ENCODE assay signal across 11 cellular contexts in the genomic region with DNA sequence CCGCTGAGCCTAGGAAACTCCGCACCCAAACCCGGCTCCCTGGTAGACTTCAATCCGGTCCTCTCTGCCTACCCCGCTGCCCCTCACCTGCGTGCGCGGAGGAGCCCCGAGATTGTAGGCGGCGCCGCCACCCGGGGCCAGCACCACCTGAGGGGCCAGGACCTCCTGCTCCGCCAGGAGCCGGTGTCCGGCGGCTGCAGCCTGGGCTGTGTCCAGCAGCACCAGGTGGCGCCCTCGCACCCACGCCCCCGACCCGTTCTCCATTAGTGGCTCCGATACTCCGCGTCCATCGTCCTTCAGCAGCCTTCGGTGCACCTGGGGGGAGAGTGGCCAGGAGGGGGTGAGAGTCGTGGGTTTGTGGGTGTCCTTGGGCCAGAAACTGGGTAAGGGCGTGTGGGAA. TPM values are rescaled to one million over a fixed set of nuclear protein-coding genes. Genes with fewer than 3 reads are reported as not detected.
DNase-seq lines count a peak whose midpoint lies in the region; ATAC-seq, FAIRE-seq and TF ChIP-seq lines count a peak whose summit lies in the region.
"Had no signal": no experiment of that assay in that cellular context is flagged by ENCODE, and none has a peak within 500 bp of the region (broad histone marks: within the 10 kb centered on the region; RNA-seq: fewer than 3 reads in every experiment).

No MANE protein-coding gene starts in this region.

- TF ChIP-seq CTCF in endothelial cell of umbilical vein (IDR thresholded peaks at IDR 0.05; ENCODE audit: extremely low read depth in 1 of 2, insufficient read depth in 1 of 2, low read depth in 1 of 2, low read length in 2 of 2): peak; percentile 23 to 52
- peak; percentile 10 for TF ChIP-seq CTCF in liver (IDR thresholded peaks at IDR 0.05; ENCODE audit: low read depth, low read length, missing input control)
- no peak for TF ChIP-seq CTCF in transverse colon (IDR thresholded peaks at IDR 0.05)

- no peak overlapping the region for H3K27ac ChIP-seq in endothelial cell of umbilical vein (ENCODE audit: insufficient read depth, low read depth, low read length)
- no peak overlapping the region for H3K27ac ChIP-seq in liver (ENCODE audit: low read depth in 1 of 2, low read length in 2 of 2)
- no peak overlapping the region for H3K27ac ChIP-seq in transverse colon
- H3K27ac ChIP-seq: WERI-Rb-1 had no signal

- POLR2A ChIA-PET in endothelial cell of umbilical vein (lab: Charles Lee): no interaction called here

- no peaks in the 10 kb centered on the region for H3K27me3 ChIP-seq in endothelial cell of umbilical vein (ENCODE audit: control insufficient read depth in 2 of 2, insufficient read depth in 2 of 2, low read length in 2 of 2)
- H3K27me3 ChIP-seq in liver (ENCODE audit: control insufficient read depth in 4 of 4, insufficient read depth in 4 of 4, low read length in 3 of 4): no peaks in the 10 kb centered on the region
- no peaks in the 10 kb centered on the region for H3K27me3 ChIP-seq in transverse colon

- peak overlapping the region; percentile 72 for H2AFZ ChIP-seq in endothelial cell of umbilical vein (ENCODE audit: low read depth, low read length)

- TF ChIP-seq POLR2A in endothelial cell of umbilical vein (IDR thresholded peaks at IDR 0.05; ENCODE audit: low read depth, low read length) (no peak), transverse colon (IDR thresholded peaks at IDR 0.05) (no peak)

- no peak for TF ChIP-seq EP300 in transverse colon (IDR thresholded peaks at IDR 0.05; ENCODE audit: low read depth)

- H3K36me3 ChIP-seq in endothelial cell of umbilical vein (ENCODE audit: control insufficient read depth in 2 of 2, extremely low read depth in 1 of 2, insufficient read depth in 2 of 2, low read length in 2 of 2) (no peaks in the 10 kb centered on the region), liver (ENCODE audit: control insufficient read depth in 4 of 4, insufficient read depth in 3 of 4, low read depth in 1 of 4, low read length in 3 of 4) (peaks cover 0 to 4% (median 0%) of the 10 kb centered on the region in 4 donors), transverse colon (no peaks in the 10 kb centered on the region)
- H3K36me3 ChIP-seq: WERI-Rb-1 had no signal

- DNase-seq in NCI-H1092 treated with DMSO at 0.1 percent for 48 hours (lab: John Stamatoyannopoulos, UW) (peak; percentile 23), NCI-H1092 (lab: John Stamatoyannopoulos, UW) (no peak), endothelial cell of umbilical vein (ENCODE audit: low read depth, low spot score) (no peak), transverse colon (no peak)
- DNase-seq in activated CD4-positive, alpha-beta T cell treated with anti-CD3 and anti-CD28 coated beads for 4 hours: no peak
- no peak for DNase-seq in activated CD4-positive, alpha-beta T cell treated with anti-CD3 and anti-CD28 coated beads, Interleukin-2, amount 50 U/mL, for 1 hour
- DNase-seq: 8988T; activated naive CD4-positive, alpha-beta T cell treated with anti-CD3 and anti-CD28 coated beads, Interleukin-2, amount 10 ng/mL, durations not matched to agents 7 days and 5 days; WERI-Rb-1 had no signal

- H3K4me3 ChIP-seq in endothelial cell of umbilical vein (replicated peaks in 1 of 3; ENCODE audit: insufficient read depth in 1 of 3, low read depth in 1 of 3, low read length in 3 of 3): no peak overlapping the region
- peak overlapping the region in 1 of 3 donors; percentile 18 for H3K4me3 ChIP-seq in liver (ENCODE audit: low read depth in 1 of 3, low read length in 3 of 3)
- H3K4me3 ChIP-seq in transverse colon: peak overlapping the region in 3 of 4 donors; percentile 19 to 36 (median 26)

- H3K9ac ChIP-seq in endothelial cell of umbilical vein (replicated peaks; ENCODE audit: extremely low read depth, insufficient read depth, low read length) (no peak overlapping the region), liver (ENCODE audit: low read depth in 1 of 2, low read length in 2 of 2) (no peak overlapping the region)

- CTCF ChIA-PET in endothelial cell of umbilical vein (lab: Charles Lee): interaction anchor here (1.1 to 2.5 kb wide), 2 partner anchors 19 to 24 kb away, joined by 3 to 7 read pairs; partner anchors contain the start of genes MAN2B1 and WDR83

- intact Hi-C loops in endothelial cell of umbilical vein (cut with micrococcal nuclease): no loop called here
- intact Hi-C loops in transverse colon (cut with DNase I; ENCODE audit: low total_unique reads): no loop called here

- H3K9me1 ChIP-seq in endothelial cell of umbilical vein (replicated peaks; ENCODE audit: control insufficient read depth, extremely low read depth, insufficient read depth, low read length): no peaks in the 10 kb centered on the region

- dilution Hi-C loops in endothelial cell of umbilical vein (cut with MboI; ENCODE audit: extremely low pct_ligation_motif_present, low sequenced_read_pairs): no loop called here

- H3K79me2 ChIP-seq in endothelial cell of umbilical vein (ENCODE audit: control insufficient read depth, insufficient read depth, low read length): no peaks in the 10 kb centered on the region

- H3K9me3 ChIP-seq in endothelial cell of umbilical vein (replicated peaks; ENCODE audit: control insufficient read depth, insufficient read depth, low read length): no peaks in the 10 kb centered on the region
- H3K9me3 ChIP-seq in liver (ENCODE audit: control insufficient read depth in 4 of 4, low read length in 3 of 4): no peaks in the 10 kb centered on the region
- H3K9me3 ChIP-seq in transverse colon: no peaks in the 10 kb centered on the region

- H3K4me1 ChIP-seq in endothelial cell of umbilical vein (ENCODE audit: control insufficient read depth, extremely low read depth, insufficient read depth, low read length) (no peaks in the 10 kb centered on the region), liver (ENCODE audit: control insufficient read depth in 4 of 4, insufficient read depth in 4 of 4, low read length in 3 of 4) (peaks cover 5 to 8% (median 6%) of the 10 kb centered on the region in 4 donors), transverse colon (peaks cover 3 to 11% (median 9%) of the 10 kb centered on the region in 4 donors)

- H4K20me1 ChIP-seq in endothelial cell of umbilical vein (replicated peaks; ENCODE audit: control insufficient read depth, extremely low read depth, insufficient read depth, low read length): no peaks in the 10 kb centered on the region

- H3K4me2 ChIP-seq in endothelial cell of umbilical vein (ENCODE audit: insufficient read depth, low read length): peak overlapping the region; percentile 30

- peak in 1 of 2 donors; percentile 24 for TF ChIP-seq RAD21 in liver (IDR thresholded peaks at IDR 0.05)

- FAIRE-seq in endothelial cell of umbilical vein (lab: Jason Lieb, UNC): no peak

- ATAC-seq in GM21786 (IDR thresholded peaks at IDR 0.05; ENCODE audit: unreplicated experiment): no peak

- in situ Hi-C loops in transverse colon (cut with MboI; ENCODE audit: low pct_ligation_motif_present in 1 of 4, low pct_unique_long_range_greater_than_20kb in 1 of 4, low sequenced_read_pairs in 3 of 4): no loop called here

- WGBS in liver: 25% methylated on average over 29 of the region's 29 CpGs
- 0 to 27% methylated on average over 1 to 28 of the region's 29 CpGs for WGBS in transverse colon (ENCODE audit: low coverage in 1 of 2), 2 donors

- BruUV-seq in endothelial cell of umbilical vein (replicated peaks; lab: Mats Ljungman, UMichigan): no TSS peak

RNA-seq across cellular contexts. Expression of gene MAN2B1, which starts 18.5 kb away (rescaled TPM):
- total RNA-seq in endothelial cell of umbilical vein (73.0 and 76.8 TPM in 2 replicates), liver (10 to 100 TPM; 41.3 to 42.9 TPM), transverse colon (100 to 1,000 TPM in 1 of 4 donors, 10 to 100 TPM in 3; 52.4 to 272 (median 70.1) TPM)
- polyA plus RNA-seq in endothelial cell of umbilical vein (64.4 and 70.3 TPM in 2 replicates), liver (10 to 100 TPM; 23.5 to 28.9 TPM)
- polyA plus RNA-seq in endothelial cell of umbilical vein (2011; cell fraction: cytosol; rRNA removed): 46.7 and 51.2 TPM in 2 replicates
- polyA plus RNA-seq in endothelial cell of umbilical vein (2011; cell fraction: nucleus; rRNA removed): 75.6 and 93.9 TPM in 2 replicates
- 62.9 and 110 TPM in 2 replicates for polyA plus RNA-seq in endothelial cell of umbilical vein (2012)
- 25.5 and 32.1 TPM in 2 replicates for polyA minus RNA-seq in endothelial cell of umbilical vein
- polyA minus RNA-seq in endothelial cell of umbilical vein (2011; cell fraction: cytosol; rRNA and poly(A)+ RNA removed): 5.8 TPM
- 22.4 and 33.1 TPM in 2 replicates for polyA minus RNA-seq in endothelial cell of umbilical vein (2011; cell fraction: nucleus; rRNA and poly(A)+ RNA removed)

RNA-seq across cellular contexts. Expression of gene WDR83, which starts 18.5 kb away (rescaled TPM):
- total RNA-seq in endothelial cell of umbilical vein (10.9 and 11.8 TPM in 2 replicates), liver (1 to 10 TPM; 4.0 to 5.1 TPM), transverse colon (10 to 100 TPM in 1 of 4 donors, 1 to 10 TPM in 2, not detected in 1; 7.6 to 36.3 (median 9.4) TPM)
- polyA plus RNA-seq in endothelial cell of umbilical vein (10.5 and 11.0 TPM in 2 replicates), liver (1 to 10 TPM; 3.9 to 4.4 TPM)
- polyA plus RNA-seq in endothelial cell of umbilical vein (2011; cell fraction: cytosol; rRNA removed): 6.8 and 8.0 TPM in 2 replicates
- polyA plus RNA-seq in endothelial cell of umbilical vein (2011; cell fraction: nucleus; rRNA removed): 11.7 and 12.5 TPM in 2 replicates
- polyA plus RNA-seq in endothelial cell of umbilical vein (2012): 8.6 and 11.4 TPM in 2 replicates
- polyA minus RNA-seq in endothelial cell of umbilical vein: 5.7 and 11.2 TPM in 2 replicates
- 10.2 TPM for polyA minus RNA-seq in endothelial cell of umbilical vein (2011; cell fraction: cytosol; rRNA and poly(A)+ RNA removed)
- polyA minus RNA-seq in endothelial cell of umbilical vein (2011; cell fraction: nucleus; rRNA and poly(A)+ RNA removed): 3.3 and 7.7 TPM in 2 replicates

RNA-seq across cellular contexts. Expression of gene DHPS, which starts 33.6 kb away (rescaled TPM):
- total RNA-seq in endothelial cell of umbilical vein (68.4 and 77.4 TPM in 2 replicates), liver (10 to 100 TPM; 29.1 to 53.9 TPM), transverse colon (100 to 1,000 TPM; 117 to 139 (median 128) TPM)
- polyA plus RNA-seq in endothelial cell of umbilical vein (80.6 and 90.1 TPM in 2 replicates), liver (10 to 100 TPM; 34.8 to 50.3 TPM)
- 72.2 and 76.1 TPM in 2 replicates for polyA plus RNA-seq in endothelial cell of umbilical vein (2011; cell fraction: cytosol; rRNA removed)
- 183 and 226 TPM in 2 replicates for polyA plus RNA-seq in endothelial cell of umbilical vein (2011; cell fraction: nucleus; rRNA removed)
- polyA plus RNA-seq in endothelial cell of umbilical vein (2012): 48.5 and 49.9 TPM in 2 replicates
- 50.2 and 71.2 TPM in 2 replicates for polyA minus RNA-seq in endothelial cell of umbilical vein
- 46.0 TPM for polyA minus RNA-seq in endothelial cell of umbilical vein (2011; cell fraction: cytosol; rRNA and poly(A)+ RNA removed)
- 40.9 and 46.7 TPM in 2 replicates for polyA minus RNA-seq in endothelial cell of umbilical vein (2011; cell fraction: nucleus; rRNA and poly(A)+ RNA removed)

RNA-seq across cellular contexts. Expression of gene ZNF791, which starts 37.4 kb away (rescaled TPM):
- total RNA-seq in endothelial cell of umbilical vein: 19.9 and 21.8 TPM in 2 replicates
- 6.4 and 8.3 TPM in 2 replicates for polyA plus RNA-seq in endothelial cell of umbilical vein
- 6.1 and 6.7 TPM in 2 replicates for polyA plus RNA-seq in endothelial cell of umbilical vein (2011; cell fraction: cytosol; rRNA removed)
- 14.4 and 17.2 TPM in 2 replicates for polyA plus RNA-seq in endothelial cell of umbilical vein (2011; cell fraction: nucleus; rRNA removed)
- polyA plus RNA-seq in endothelial cell of umbilical vein (2012): 13.2 and 16.2 TPM in 2 replicates
- polyA minus RNA-seq in endothelial cell of umbilical vein: 13.7 and 18.3 TPM in 2 replicates
- polyA minus RNA-seq in endothelial cell of umbilical vein (2011; cell fraction: cytosol; rRNA and poly(A)+ RNA removed): 17.4 TPM
- polyA minus RNA-seq in endothelial cell of umbilical vein (2011; cell fraction: nucleus; rRNA and poly(A)+ RNA removed): 19.2 and 22.6 TPM in 2 replicates
- total RNA-seq in liver: 10 to 100 TPM in 1 of 2 donors, 1 to 10 TPM in 1; 9.2 to 10.3 TPM
- polyA plus RNA-seq in liver: 1 to 10 TPM; 3.1 to 4.8 TPM
- total RNA-seq in transverse colon: 10 to 100 TPM; 17.5 to 83.0 (median 24.9) TPM

RNA-seq across cellular contexts. Expression of gene ZNF490, which starts 37.5 kb away (rescaled TPM):
- total RNA-seq in endothelial cell of umbilical vein: 5.7 and 6.3 TPM in 2 replicates
- 0.89 and 1.4 TPM in 2 replicates for polyA plus RNA-seq in endothelial cell of umbilical vein
- 1.7 and 1.9 TPM in 2 replicates for polyA plus RNA-seq in endothelial cell of umbilical vein (2011; cell fraction: cytosol; rRNA removed)
- polyA plus RNA-seq in endothelial cell of umbilical vein (2011; cell fraction: nucleus; rRNA removed): 1.5 and 2.8 TPM in 2 replicates
- polyA plus RNA-seq in endothelial cell of umbilical vein (2012): 0.70 and 1.8 TPM in 2 replicates
- 19.8 and 23.1 TPM in 2 replicates for polyA minus RNA-seq in endothelial cell of umbilical vein
- polyA minus RNA-seq in endothelial cell of umbilical vein (2011; cell fraction: cytosol; rRNA and poly(A)+ RNA removed): 3.4 TPM
- polyA minus RNA-seq in endothelial cell of umbilical vein (2011; cell fraction: nucleus; rRNA and poly(A)+ RNA removed): 6.3 and 7.5 TPM in 2 replicates
- total RNA-seq in liver: 1 to 10 TPM; 3.5 to 6.1 TPM
- 1 to 10 TPM in 1 of 2 donors, under 1 TPM in 1; 0.93 to 1.0 TPM for polyA plus RNA-seq in liver
- total RNA-seq in transverse colon: 10 to 100 TPM in 2 of 4 donors, 1 to 10 TPM in 2; 6.7 to 54.9 (median 10.8) TPM

Comparison
In these comparisons a context has a peak if more than half of its experiments do, and no peak if none do; other contexts are left out.
1. H3K4me3 ChIP-seq: peak in transverse colon (3 of 4); none in endothelial cell of umbilical vein (0 of 3).
2. CTCF ChIP-seq: peak in endothelial cell of umbilical vein (2 of 2) and liver (single experiment); none in transverse colon (0 of 5).